8 cellular contexts compared by ENCODE assay signal in the genomic region with DNA sequence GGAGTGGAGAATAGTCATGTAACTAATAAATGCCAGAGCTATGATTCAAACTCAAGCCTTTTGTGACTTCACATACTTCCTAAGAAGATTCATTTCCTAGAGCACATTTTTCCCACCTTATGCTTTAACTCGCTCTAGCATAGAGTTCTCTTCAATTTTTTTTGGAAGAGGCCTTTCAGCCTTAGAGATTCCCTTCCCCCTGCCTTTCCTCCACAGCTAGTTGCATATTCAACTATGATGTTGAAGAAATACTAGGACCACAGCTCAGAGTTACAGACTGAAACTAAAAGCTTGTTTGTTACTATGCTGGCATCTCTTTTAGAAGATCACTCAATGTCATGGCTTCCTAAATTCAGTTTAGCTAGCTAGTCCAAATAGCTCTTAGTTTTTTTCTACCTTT.
A peak's percentile ranks its signal among the peaks of the same experiment; 100 is the strongest.
DNase-seq lines count a peak whose midpoint lies in the region; ATAC-seq, FAIRE-seq and TF ChIP-seq lines count a peak whose summit lies in the region.
"Not testable (repeated sequence)": the region's sequence is repeated elsewhere in the genome, so short reads cannot be mapped to it uniquely, and the experiment has no call there.

No MANE protein-coding gene starts in this region.

- DNase-seq in Daoy (ENCODE audit: low read depth), result peak; percentile 20
- peak; percentile 36 for DNase-seq in RCC 7860 (ENCODE audit: low spot score)
- DNase-seq in activated T-cell treated with anti-CD3 and anti-CD28 coated beads, Interleukin-2, amount 50 U/mL, for 4 hours; stimulated activated naive CD8-positive, alpha-beta T cell treated with anti-CD3 and anti-CD28 coated beads, Interleukin-15, amount 100 ng/mL, for 72 hours: not testable (repeated sequence)
- peak; percentile 44 to 82 for DNase-seq in cardiac fibroblast (ENCODE audit: low read depth in 2 of 2)
- peak; percentile 12 for DNase-seq in kidney epithelial cell (ENCODE audit: low read depth)

- not testable (repeated sequence) for H3K4me3 ChIP-seq in cardiac fibroblast (replicated peaks in 1 of 2; ENCODE audit: low read depth in 2 of 2, low read length in 2 of 2); kidney epithelial cell (ENCODE audit: low read depth, low read length)

- not testable (repeated sequence) for TF ChIP-seq CTCF in cardiac fibroblast (IDR thresholded peaks at IDR 0.05; ENCODE audit: low read depth, low read length); kidney epithelial cell (IDR thresholded peaks at IDR 0.05; ENCODE audit: insufficient read depth, low read length, poor library complexity, severe bottlenecking)

- H3K36me3 Mint-ChIP-seq in activated T-cell treated with anti-CD3 and anti-CD28 coated beads, Interleukin-2, amount 50 U/mL, for 4 hours (ENCODE audit: insufficient read depth), result peaks cover 21% of the 10 kb centered on the region

- peak overlapping the region; percentile 67 to 68 for H3K27ac Mint-ChIP-seq in stimulated activated naive CD8-positive, alpha-beta T cell treated with anti-CD3 and anti-CD28 coated beads, Interleukin-15, amount 100 ng/mL, for 72 hours

- ATAC-seq in GM19468 (IDR thresholded peaks at IDR 0.05; ENCODE audit: extremely low read depth, unreplicated experiment) (peak; percentile 14), HG03354 (IDR thresholded peaks at IDR 0.05; ENCODE audit: poor library complexity, severe bottlenecking, unreplicated experiment) (peak; percentile 68)
- ATAC-seq in activated T-cell treated with anti-CD3 and anti-CD28 coated beads, Interleukin-2, amount 50 U/mL, for 4 hours, result peak; percentile 63 to 64
- peak; percentile 77 for ATAC-seq in stimulated activated naive CD8-positive, alpha-beta T cell treated with anti-CD3 and anti-CD28 coated beads, Interleukin-15, amount 100 ng/mL, for 72 hours

- not testable (repeated sequence) for H3K36me3 ChIP-seq in kidney epithelial cell (ENCODE audit: control insufficient read depth, insufficient read depth, low read length)

- peak overlapping the region; percentile 41 for H3K4me3 Mint-ChIP-seq in activated T-cell treated with anti-CD3 and anti-CD28 coated beads, Interleukin-2, amount 50 U/mL, for 4 hours
- H3K4me3 Mint-ChIP-seq in stimulated activated naive CD8-positive, alpha-beta T cell treated with anti-CD3 and anti-CD28 coated beads, Interleukin-15, amount 100 ng/mL, for 72 hours, result peak overlapping the region; percentile 57 to 60

- peaks cover 16% of the 10 kb centered on the region for H3K4me1 Mint-ChIP-seq in activated T-cell treated with anti-CD3 and anti-CD28 coated beads, Interleukin-2, amount 50 U/mL, for 4 hours (ENCODE audit: low read depth)
- peaks cover 12% of the 10 kb centered on the region for H3K4me1 Mint-ChIP-seq in stimulated activated naive CD8-positive, alpha-beta T cell treated with anti-CD3 and anti-CD28 coated beads, Interleukin-15, amount 100 ng/mL, for 72 hours

- not testable (repeated sequence) for H3K9me3 Mint-ChIP-seq in activated T-cell treated with anti-CD3 and anti-CD28 coated beads, Interleukin-2, amount 50 U/mL, for 4 hours; stimulated activated naive CD8-positive, alpha-beta T cell treated with anti-CD3 and anti-CD28 coated beads, Interleukin-15, amount 100 ng/mL, for 72 hours

- H3K27me3 Mint-ChIP-seq in activated T-cell treated with anti-CD3 and anti-CD28 coated beads, Interleukin-2, amount 50 U/mL, for 4 hours (ENCODE audit: low read depth); stimulated activated naive CD8-positive, alpha-beta T cell treated with anti-CD3 and anti-CD28 coated beads, Interleukin-15, amount 100 ng/mL, for 72 hours: not testable (repeated sequence)

- peak; percentile 78 for FAIRE-seq in RCC 7860 (lab: Jason Lieb, UNC)

- H3K27me3 ChIP-seq in kidney epithelial cell (ENCODE audit: control insufficient read depth, insufficient read depth, low read length), result not testable (repeated sequence)

Comparison
In these comparisons a context has a peak if more than half of its experiments do, and no peak if none do; other contexts are left out.
1. ATAC-seq: peak in every context shown above with its lines; median percentile 77 in stimulated activated naive CD8-positive, alpha-beta T cell treated with anti-CD3 and anti-CD28 coated beads, Interleukin-15, amount 100 ng/mL, for 72 hours; 68 in HG03354; 64 in activated T-cell treated with anti-CD3 and anti-CD28 coated beads, Interleukin-2, amount 50 U/mL, for 4 hours; 14 in GM19468.